8 cellular contexts compared by ENCODE assay signal in genomic region chr15:71116366-71116765, GRCh38.
A peak's percentile ranks its signal among the peaks of the same experiment; 100 is the strongest.
DNase-seq lines count a peak whose midpoint lies in the region; ATAC-seq and TF ChIP-seq lines count a peak whose summit lies in the region.

No MANE protein-coding gene starts in this region.

- H3K9me3 ChIP-seq in adipocyte (ENCODE audit: control insufficient read depth, low read length), result no peaks in the 10 kb centered on the region
- H3K9me3 ChIP-seq in iPS-18c (ENCODE audit: control insufficient read depth, insufficient read depth, low read length), result peaks cover 2% of the 10 kb centered on the region

- no peaks in the 10 kb centered on the region for H3K9me3 Mint-ChIP-seq in stimulated activated effector memory CD8-positive, alpha-beta T cell treated with anti-CD3 and anti-CD28 coated beads, Interleukin-12 subunit alpha, Interleukin-12 subunit beta, amount 100 ng/mL, for 72 hours

- TF ChIP-seq CTCF in HFF-Myc (IDR thresholded peaks at IDR 0.05; ENCODE audit: low read depth, low read length, missing control alignments), result no peak

- no peaks in the 10 kb centered on the region for H3K36me3 ChIP-seq in adipocyte (ENCODE audit: control insufficient read depth, insufficient read depth, low read length, severe bottlenecking)

- no peaks in the 10 kb centered on the region for H3K36me3 Mint-ChIP-seq in stimulated activated effector memory CD8-positive, alpha-beta T cell treated with anti-CD3 and anti-CD28 coated beads, Interleukin-12 subunit alpha, Interleukin-12 subunit beta, amount 100 ng/mL, for 72 hours

- H3K4me3 ChIP-seq in HFF-Myc (replicated peaks; ENCODE audit: low read depth, low read length), result peak overlapping the region; percentile 83
- H3K4me3 ChIP-seq in adipocyte (ENCODE audit: low read length), result peak overlapping the region; percentile 83
- H3K4me3 ChIP-seq in iPS-18c (ENCODE audit: insufficient read depth, low read depth, low read length), result peak overlapping the region; percentile 75

- no peaks in the 10 kb centered on the region for H3K27me3 ChIP-seq in adipocyte (replicated peaks; ENCODE audit: control insufficient read depth, insufficient read depth, low read length)

- H3K4me1 Mint-ChIP-seq in stimulated activated effector memory CD8-positive, alpha-beta T cell treated with anti-CD3 and anti-CD28 coated beads, Interleukin-12 subunit alpha, Interleukin-12 subunit beta, amount 100 ng/mL, for 72 hours, result peaks cover 9% of the 10 kb centered on the region

- no peak for ATAC-seq in stimulated activated effector memory CD8-positive, alpha-beta T cell treated with anti-CD3 and anti-CD28 coated beads, Interleukin-12 subunit alpha, Interleukin-12 subunit beta, amount 100 ng/mL, for 72 hours
- ATAC-seq in GM18861 (IDR thresholded peaks at IDR 0.05; ENCODE audit: unreplicated experiment), result no peak
- ATAC-seq in HG03432 (IDR thresholded peaks at IDR 0.05; ENCODE audit: unreplicated experiment), result no peak

- H3K27ac Mint-ChIP-seq in stimulated activated effector memory CD8-positive, alpha-beta T cell treated with anti-CD3 and anti-CD28 coated beads, Interleukin-12 subunit alpha, Interleukin-12 subunit beta, amount 100 ng/mL, for 72 hours, result no peak overlapping the region

- no peak for DNase-seq in HFF-Myc (ENCODE audit: extremely low read depth, low read depth)
- DNase-seq in adipocyte (ENCODE audit: low read depth), result no peak
- no peak for DNase-seq in stimulated activated effector memory CD8-positive, alpha-beta T cell treated with anti-CD3 and anti-CD28 coated beads, Interleukin-12 subunit alpha, Interleukin-12 subunit beta, amount 100 ng/mL, for 72 hours (ENCODE audit: low spot score in 2 of 2)
- DNase-seq in cerebellar cortex (ENCODE audit: low spot score), result no peak
- no peak for DNase-seq in NCI-H1105 (lab: John Stamatoyannopoulos, UW)

- peak overlapping the region; percentile 75 for H3K9ac ChIP-seq in adipocyte (ENCODE audit: low read length)

- H3K4me3 Mint-ChIP-seq in stimulated activated effector memory CD8-positive, alpha-beta T cell treated with anti-CD3 and anti-CD28 coated beads, Interleukin-12 subunit alpha, Interleukin-12 subunit beta, amount 100 ng/mL, for 72 hours, result peak overlapping the region; percentile 49

- H3K4me1 ChIP-seq in adipocyte (ENCODE audit: control insufficient read depth, insufficient read depth, low read length), result peaks cover 7% of the 10 kb centered on the region
